ENCODE assay signal across 1 cellular context in the genomic region with DNA sequence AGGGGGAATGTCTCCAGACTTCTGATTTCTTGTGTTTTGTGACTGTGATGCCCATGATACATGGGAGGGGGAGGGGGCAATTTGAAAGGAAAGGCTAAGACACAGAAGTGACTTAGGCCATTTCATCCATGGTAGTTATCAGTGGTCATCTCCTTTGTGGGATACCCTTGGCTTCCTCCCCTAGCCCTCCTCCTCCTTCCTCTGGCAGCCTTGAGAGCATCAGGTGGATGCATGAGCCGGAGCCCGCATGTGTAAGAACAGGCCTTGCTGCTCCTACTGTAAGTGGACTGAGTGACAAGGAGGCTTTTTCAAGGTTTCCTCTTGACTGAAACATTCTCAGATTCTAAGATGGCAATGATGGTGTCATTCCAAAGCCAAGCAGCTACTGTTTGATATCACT.
TF ChIP-seq lines count a peak whose summit lies in the region.

No MANE protein-coding gene starts in this region.

TF ChIP-seq in HCT116, 20 proteins besides CTCF, POLR2A, EP300 and RAD21 (continued from another document):
- TF ChIP-seq, protein P1, sequence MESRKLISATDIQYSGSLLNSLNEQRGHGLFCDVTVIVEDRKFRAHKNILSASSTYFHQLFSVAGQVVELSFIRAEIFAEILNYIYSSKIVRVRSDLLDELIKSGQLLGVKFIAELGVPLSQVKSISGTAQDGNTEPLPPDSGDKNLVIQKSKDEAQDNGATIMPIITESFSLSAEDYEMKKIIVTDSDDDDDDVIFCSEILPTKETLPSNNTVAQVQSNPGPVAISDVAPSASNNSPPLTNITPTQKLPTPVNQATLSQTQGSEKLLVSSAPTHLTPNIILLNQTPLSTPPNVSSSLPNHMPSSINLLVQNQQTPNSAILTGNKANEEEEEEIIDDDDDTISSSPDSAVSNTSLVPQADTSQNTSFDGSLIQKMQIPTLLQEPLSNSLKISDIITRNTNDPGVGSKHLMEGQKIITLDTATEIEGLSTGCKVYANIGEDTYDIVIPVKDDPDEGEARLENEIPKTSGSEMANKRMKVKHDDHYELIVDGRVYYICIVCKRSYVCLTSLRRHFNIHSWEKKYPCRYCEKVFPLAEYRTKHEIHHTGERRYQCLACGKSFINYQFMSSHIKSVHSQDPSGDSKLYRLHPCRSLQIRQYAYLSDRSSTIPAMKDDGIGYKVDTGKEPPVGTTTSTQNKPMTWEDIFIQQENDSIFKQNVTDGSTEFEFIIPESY (IDR thresholded peaks at IDR 0.05; ENCODE audit: extremely low read depth, insufficient replicate concordance, low read length): no peak
- TF ChIP-seq EZH2 (IDR thresholded peaks at IDR 0.05) (no peak), YY1 (IDR thresholded peaks at IDR 0.05; ENCODE audit: extremely low read depth, insufficient replicate concordance, low read depth, low read length) (no peak)
TF ChIP-seq in HCT116: peak in this region for 0.
